1 cellular context compared by ENCODE assay signal in the genomic region with DNA sequence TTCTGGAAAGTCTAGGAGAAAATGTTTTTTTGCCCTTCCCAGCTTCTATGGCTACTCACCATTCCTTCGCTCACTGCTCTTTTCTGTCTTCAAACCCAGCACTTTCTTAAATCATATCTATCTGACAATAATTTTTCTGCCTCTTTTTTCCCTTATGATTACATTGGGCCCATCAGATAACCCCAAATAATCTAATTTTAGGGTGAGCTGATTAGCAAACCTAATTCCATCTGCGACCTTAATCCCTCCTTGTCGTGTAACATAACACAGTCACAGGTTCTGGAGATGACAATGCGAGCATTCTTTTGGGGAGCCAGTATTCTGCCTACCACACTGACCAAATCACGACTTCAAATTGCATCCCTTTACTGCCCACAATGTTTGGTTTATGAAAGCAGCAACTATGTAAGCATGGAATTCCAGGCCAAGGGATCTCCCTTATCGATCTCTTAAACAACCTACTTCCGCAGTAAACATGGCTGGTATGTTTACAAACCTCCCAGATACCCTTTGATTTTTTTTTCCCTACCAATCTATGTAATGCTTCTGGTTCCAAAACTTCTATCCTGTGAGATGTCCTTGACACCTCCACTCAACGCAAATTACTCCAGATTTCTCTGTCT.
TF ChIP-seq lines count a peak whose summit lies in the region.

No MANE protein-coding gene starts in this region.

TF ChIP-seq in HepG2, 621 proteins besides CTCF, POLR2A, EP300 and RAD21 (continued from another document and continues in another):
- TF ChIP-seq, protein P1, sequence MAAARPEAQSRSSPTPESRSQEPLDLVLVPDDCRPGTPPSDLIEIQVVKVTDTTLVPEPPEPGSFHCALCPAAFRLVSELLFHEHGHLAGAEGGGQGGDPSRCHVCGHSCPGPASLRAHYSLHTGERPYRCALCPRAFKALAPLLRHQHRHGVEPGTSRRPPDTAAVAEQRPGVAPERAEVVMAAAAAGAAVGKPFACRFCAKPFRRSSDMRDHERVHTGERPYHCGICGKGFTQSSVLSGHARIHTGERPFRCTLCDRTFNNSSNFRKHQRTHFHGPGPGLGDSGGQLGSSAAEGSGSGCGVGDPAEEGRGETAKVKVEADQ (CRISPR knock-in tag; IDR thresholded peaks at IDR 0.05; ENCODE audit: borderline replicate concordance), result no peak
- no peak for TF ChIP-seq ZNF367 (CRISPR knock-in tag; IDR thresholded peaks at IDR 0.05; ENCODE audit: borderline replicate concordance)
- TF ChIP-seq KDM2A (CRISPR knock-in tag; IDR thresholded peaks at IDR 0.05; ENCODE audit: borderline replicate concordance, low read depth), result no peak
- TF ChIP-seq, protein P2, sequence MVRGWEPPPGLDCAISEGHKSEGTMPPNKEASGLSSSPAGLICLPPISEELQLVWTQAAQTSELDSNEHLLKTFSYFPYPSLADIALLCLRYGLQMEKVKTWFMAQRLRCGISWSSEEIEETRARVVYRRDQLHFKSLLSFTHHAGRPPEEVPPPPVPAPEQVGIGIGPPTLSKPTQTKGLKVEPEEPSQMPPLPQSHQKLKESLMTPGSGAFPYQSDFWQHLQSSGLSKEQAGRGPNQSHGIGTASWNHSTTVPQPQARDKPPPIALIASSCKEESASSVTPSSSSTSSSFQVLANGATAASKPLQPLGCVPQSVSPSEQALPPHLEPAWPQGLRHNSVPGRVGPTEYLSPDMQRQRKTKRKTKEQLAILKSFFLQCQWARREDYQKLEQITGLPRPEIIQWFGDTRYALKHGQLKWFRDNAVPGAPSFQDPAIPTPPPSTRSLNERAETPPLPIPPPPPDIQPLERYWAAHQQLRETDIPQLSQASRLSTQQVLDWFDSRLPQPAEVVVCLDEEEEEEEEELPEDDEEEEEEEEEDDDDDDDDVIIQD (CRISPR knock-in tag; IDR thresholded peaks at IDR 0.05; ENCODE audit: low read depth), result peak; percentile 73; the same call in 1 of the 2 replicates
- peak; percentile 82 for TF ChIP-seq TCF7 (IDR thresholded peaks at IDR 0.05; ENCODE audit: low read depth)
- TF ChIP-seq NFKBIZ (CRISPR knock-in tag; IDR thresholded peaks at IDR 0.05), result peak; percentile 70; the same call in 1 of the 2 replicates
- TF ChIP-seq, protein P3, sequence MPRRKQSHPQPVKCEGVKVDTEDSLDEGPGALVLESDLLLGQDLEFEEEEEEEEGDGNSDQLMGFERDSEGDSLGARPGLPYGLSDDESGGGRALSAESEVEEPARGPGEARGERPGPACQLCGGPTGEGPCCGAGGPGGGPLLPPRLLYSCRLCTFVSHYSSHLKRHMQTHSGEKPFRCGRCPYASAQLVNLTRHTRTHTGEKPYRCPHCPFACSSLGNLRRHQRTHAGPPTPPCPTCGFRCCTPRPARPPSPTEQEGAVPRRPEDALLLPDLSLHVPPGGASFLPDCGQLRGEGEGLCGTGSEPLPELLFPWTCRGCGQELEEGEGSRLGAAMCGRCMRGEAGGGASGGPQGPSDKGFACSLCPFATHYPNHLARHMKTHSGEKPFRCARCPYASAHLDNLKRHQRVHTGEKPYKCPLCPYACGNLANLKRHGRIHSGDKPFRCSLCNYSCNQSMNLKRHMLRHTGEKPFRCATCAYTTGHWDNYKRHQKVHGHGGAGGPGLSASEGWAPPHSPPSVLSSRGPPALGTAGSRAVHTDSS (CRISPR knock-in tag; conservative IDR thresholded peaks at IDR 0.05), result no peak
- TF ChIP-seq IRF2 (CRISPR knock-in tag; IDR thresholded peaks at IDR 0.05), result peak; percentile 54
- TF ChIP-seq ZBTB38 (CRISPR knock-in tag; IDR thresholded peaks at IDR 0.05), result no peak
- TF ChIP-seq EZH2 (conservative IDR thresholded peaks at IDR 0.05; ENCODE audit: low read depth, low read length), result no peak
- TF ChIP-seq ZC3H13 (CRISPR knock-in tag; IDR thresholded peaks at IDR 0.05), result no peak
- no peak for TF ChIP-seq ATRX (CRISPR knock-in tag; IDR thresholded peaks at IDR 0.05; ENCODE audit: borderline replicate concordance)
- TF ChIP-seq, protein P4, sequence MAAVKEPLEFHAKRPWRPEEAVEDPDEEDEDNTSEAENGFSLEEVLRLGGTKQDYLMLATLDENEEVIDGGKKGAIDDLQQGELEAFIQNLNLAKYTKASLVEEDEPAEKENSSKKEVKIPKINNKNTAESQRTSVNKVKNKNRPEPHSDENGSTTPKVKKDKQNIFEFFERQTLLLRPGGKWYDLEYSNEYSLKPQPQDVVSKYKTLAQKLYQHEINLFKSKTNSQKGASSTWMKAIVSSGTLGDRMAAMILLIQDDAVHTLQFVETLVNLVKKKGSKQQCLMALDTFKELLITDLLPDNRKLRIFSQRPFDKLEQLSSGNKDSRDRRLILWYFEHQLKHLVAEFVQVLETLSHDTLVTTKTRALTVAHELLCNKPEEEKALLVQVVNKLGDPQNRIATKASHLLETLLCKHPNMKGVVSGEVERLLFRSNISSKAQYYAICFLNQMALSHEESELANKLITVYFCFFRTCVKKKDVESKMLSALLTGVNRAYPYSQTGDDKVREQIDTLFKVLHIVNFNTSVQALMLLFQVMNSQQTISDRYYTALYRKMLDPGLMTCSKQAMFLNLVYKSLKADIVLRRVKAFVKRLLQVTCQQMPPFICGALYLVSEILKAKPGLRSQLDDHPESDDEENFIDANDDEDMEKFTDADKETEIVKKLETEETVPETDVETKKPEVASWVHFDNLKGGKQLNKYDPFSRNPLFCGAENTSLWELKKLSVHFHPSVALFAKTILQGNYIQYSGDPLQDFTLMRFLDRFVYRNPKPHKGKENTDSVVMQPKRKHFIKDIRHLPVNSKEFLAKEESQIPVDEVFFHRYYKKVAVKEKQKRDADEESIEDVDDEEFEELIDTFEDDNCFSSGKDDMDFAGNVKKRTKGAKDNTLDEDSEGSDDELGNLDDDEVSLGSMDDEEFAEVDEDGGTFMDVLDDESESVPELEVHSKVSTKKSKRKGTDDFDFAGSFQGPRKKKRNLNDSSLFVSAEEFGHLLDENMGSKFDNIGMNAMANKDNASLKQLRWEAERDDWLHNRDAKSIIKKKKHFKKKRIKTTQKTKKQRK (IDR thresholded peaks at IDR 0.05; ENCODE audit: low read length), result no peak
- TF ChIP-seq HNF4A (CRISPR knock-in tag; IDR thresholded peaks at IDR 0.05), result 0 out of 2 replicates have a peak, but pooled peaks have one; percentile 20
- TF ChIP-seq, protein P5, sequence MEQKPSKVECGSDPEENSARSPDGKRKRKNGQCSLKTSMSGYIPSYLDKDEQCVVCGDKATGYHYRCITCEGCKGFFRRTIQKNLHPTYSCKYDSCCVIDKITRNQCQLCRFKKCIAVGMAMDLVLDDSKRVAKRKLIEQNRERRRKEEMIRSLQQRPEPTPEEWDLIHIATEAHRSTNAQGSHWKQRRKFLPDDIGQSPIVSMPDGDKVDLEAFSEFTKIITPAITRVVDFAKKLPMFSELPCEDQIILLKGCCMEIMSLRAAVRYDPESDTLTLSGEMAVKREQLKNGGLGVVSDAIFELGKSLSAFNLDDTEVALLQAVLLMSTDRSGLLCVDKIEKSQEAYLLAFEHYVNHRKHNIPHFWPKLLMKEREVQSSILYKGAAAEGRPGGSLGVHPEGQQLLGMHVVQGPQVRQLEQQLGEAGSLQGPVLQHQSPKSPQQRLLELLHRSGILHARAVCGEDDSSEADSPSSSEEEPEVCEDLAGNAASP (CRISPR knock-in tag; IDR thresholded peaks at IDR 0.05; ENCODE audit: borderline replicate concordance), result 0 out of 2 replicates have a peak, but pooled peaks have one; percentile 45
- TF ChIP-seq, protein P6, sequence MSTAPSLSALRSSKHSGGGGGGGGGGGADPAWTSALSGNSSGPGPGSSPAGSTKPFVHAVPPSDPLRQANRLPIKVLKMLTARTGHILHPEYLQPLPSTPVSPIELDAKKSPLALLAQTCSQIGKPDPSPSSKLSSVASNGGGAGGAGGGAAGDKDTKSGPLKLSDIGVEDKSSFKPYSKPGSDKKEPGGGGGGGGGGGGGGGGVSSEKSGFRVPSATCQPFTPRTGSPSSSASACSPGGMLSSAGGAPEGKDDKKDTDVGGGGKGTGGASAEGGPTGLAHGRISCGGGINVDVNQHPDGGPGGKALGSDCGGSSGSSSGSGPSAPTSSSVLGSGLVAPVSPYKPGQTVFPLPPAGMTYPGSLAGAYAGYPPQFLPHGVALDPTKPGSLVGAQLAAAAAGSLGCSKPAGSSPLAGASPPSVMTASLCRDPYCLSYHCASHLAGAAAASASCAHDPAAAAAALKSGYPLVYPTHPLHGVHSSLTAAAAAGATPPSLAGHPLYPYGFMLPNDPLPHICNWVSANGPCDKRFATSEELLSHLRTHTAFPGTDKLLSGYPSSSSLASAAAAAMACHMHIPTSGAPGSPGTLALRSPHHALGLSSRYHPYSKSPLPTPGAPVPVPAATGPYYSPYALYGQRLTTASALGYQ (CRISPR knock-in tag; IDR thresholded peaks at IDR 0.05), result no peak
- no peak for TF ChIP-seq HCFC1 (IDR thresholded peaks at IDR 0.05; ENCODE audit: low read depth, low read length)
- peak; percentile 93 for TF ChIP-seq BCL6 (CRISPR knock-in tag; IDR thresholded peaks at IDR 0.05)
- TF ChIP-seq TBX3 (IDR thresholded peaks at IDR 0.05; ENCODE audit: borderline replicate concordance), result peak; percentile 75; the same call in 1 of the 2 replicates
- peak; percentile 87; the same call in 1 of the 2 replicates for TF ChIP-seq NFIC (IDR thresholded peaks at IDR 0.05; ENCODE audit: low read length)
- TF ChIP-seq FOXC1 (CRISPR knock-in tag; IDR thresholded peaks at IDR 0.05; ENCODE audit: borderline replicate concordance), result no peak
- TF ChIP-seq ZSCAN22 (CRISPR knock-in tag; IDR thresholded peaks at IDR 0.05), result no peak
- TF ChIP-seq, protein P7, sequence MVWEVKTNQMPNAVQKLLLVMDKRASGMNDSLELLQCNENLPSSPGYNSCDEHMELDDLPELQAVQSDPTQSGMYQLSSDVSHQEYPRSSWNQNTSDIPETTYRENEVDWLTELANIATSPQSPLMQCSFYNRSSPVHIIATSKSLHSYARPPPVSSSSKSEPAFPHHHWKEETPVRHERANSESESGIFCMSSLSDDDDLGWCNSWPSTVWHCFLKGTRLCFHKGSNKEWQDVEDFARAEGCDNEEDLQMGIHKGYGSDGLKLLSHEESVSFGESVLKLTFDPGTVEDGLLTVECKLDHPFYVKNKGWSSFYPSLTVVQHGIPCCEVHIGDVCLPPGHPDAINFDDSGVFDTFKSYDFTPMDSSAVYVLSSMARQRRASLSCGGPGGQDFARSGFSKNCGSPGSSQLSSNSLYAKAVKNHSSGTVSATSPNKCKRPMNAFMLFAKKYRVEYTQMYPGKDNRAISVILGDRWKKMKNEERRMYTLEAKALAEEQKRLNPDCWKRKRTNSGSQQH (CRISPR knock-in tag; IDR thresholded peaks at IDR 0.05; ENCODE audit: low read depth), result peak; percentile 56; the same call in 1 of the 2 replicates
- no peak for TF ChIP-seq KLF15 (CRISPR knock-in tag; IDR thresholded peaks at IDR 0.05; ENCODE audit: borderline replicate concordance)
- TF ChIP-seq ISL2 (CRISPR knock-in tag; IDR thresholded peaks at IDR 0.05), result peak; percentile 68; the same call in 1 of the 2 replicates
- TF ChIP-seq YEATS4 (CRISPR knock-in tag; IDR thresholded peaks at IDR 0.05; ENCODE audit: borderline replicate concordance), result no peak
- peak; percentile 95 for TF ChIP-seq SALL1 (CRISPR knock-in tag; IDR thresholded peaks at IDR 0.05)
- TF ChIP-seq, protein P8, sequence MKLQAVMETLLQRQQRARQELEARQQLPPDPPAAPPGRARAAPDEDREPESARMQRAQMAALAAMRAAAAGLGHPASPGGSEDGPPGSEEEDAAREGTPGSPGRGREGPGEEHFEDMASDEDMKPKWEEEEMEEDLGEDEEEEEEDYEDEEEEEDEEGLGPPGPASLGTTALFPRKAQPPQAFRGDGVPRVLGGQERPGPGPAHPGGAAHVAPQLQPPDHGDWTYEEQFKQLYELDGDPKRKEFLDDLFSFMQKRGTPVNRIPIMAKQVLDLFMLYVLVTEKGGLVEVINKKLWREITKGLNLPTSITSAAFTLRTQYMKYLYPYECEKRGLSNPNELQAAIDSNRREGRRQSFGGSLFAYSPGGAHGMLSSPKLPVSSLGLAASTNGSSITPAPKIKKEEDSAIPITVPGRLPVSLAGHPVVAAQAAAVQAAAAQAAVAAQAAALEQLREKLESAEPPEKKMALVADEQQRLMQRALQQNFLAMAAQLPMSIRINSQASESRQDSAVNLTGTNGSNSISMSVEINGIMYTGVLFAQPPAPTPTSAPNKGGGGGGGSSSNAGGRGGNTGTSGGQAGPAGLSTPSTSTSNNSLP (IDR thresholded peaks at IDR 0.05; ENCODE audit: low read depth, low read length), result peak; percentile 72
- TF ChIP-seq TRIM24 (CRISPR knock-in tag; IDR thresholded peaks at IDR 0.05), result peak; percentile 67; the same call in 1 of the 2 replicates
- TF ChIP-seq ZNF660 (CRISPR knock-in tag; IDR thresholded peaks at IDR 0.05; ENCODE audit: borderline replicate concordance, low read depth), result no peak
- peak; percentile 70; the same call in 1 of the 2 replicates for TF ChIP-seq MIER3 (CRISPR knock-in tag; IDR thresholded peaks at IDR 0.05; ENCODE audit: borderline replicate concordance)
- TF ChIP-seq, protein P9, sequence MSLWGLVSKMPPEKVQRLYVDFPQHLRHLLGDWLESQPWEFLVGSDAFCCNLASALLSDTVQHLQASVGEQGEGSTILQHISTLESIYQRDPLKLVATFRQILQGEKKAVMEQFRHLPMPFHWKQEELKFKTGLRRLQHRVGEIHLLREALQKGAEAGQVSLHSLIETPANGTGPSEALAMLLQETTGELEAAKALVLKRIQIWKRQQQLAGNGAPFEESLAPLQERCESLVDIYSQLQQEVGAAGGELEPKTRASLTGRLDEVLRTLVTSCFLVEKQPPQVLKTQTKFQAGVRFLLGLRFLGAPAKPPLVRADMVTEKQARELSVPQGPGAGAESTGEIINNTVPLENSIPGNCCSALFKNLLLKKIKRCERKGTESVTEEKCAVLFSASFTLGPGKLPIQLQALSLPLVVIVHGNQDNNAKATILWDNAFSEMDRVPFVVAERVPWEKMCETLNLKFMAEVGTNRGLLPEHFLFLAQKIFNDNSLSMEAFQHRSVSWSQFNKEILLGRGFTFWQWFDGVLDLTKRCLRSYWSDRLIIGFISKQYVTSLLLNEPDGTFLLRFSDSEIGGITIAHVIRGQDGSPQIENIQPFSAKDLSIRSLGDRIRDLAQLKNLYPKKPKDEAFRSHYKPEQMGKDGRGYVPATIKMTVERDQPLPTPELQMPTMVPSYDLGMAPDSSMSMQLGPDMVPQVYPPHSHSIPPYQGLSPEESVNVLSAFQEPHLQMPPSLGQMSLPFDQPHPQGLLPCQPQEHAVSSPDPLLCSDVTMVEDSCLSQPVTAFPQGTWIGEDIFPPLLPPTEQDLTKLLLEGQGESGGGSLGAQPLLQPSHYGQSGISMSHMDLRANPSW (CRISPR knock-in tag; IDR thresholded peaks at IDR 0.05; ENCODE audit: borderline replicate concordance), result 0 out of 2 replicates have a peak, but pooled peaks have one; percentile 35
- TF ChIP-seq ZNF331 (CRISPR knock-in tag; IDR thresholded peaks at IDR 0.05), result peak; percentile 35; the same call in 1 of the 2 replicates
- TF ChIP-seq ZNF556 (CRISPR knock-in tag; IDR thresholded peaks at IDR 0.05; ENCODE audit: borderline replicate concordance), result peak; percentile 35; the same call in 1 of the 2 replicates
